Comparison of ENCODE assay signal across 8 cellular contexts in the genomic region with DNA sequence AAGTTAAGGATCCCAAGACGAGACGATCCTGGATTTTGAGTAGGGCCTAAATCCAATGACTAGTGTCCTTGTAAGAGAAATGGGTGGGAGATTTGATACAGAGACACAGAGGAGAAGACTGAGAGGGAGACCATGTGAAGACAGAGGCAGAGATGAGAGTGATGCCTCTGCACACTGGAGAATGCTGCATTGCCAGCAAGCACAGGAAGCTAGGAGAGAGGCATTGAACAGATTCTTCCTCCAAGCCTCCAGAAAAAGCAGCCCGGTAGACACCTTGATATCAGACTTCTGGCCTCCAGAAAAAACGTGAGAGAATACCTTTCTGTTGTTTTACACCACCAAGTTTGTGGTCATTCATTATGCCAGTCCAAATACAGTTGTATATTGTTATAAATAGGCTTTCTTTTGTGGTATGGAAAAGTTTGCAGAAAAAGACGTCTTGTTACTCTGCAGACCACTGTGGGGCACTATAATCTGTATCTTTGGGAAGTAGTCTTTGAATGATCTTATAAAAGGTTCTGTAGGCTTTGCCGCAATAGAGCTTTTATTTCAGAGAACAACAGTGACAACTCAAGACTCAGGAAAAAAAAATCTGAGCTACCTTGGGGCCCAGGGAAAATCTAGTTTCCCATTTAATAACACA. TPM values are rescaled to one million over a fixed set of nuclear protein-coding genes. Genes with fewer than 3 reads are reported as not detected.
DNase-seq lines count a peak whose midpoint lies in the region; ATAC-seq, FAIRE-seq and TF ChIP-seq lines count a peak whose summit lies in the region.

No MANE protein-coding gene starts in this region.

- H3K36me3 Mint-ChIP-seq in activated CD8-positive, alpha-beta memory T cell treated with anti-CD3 and anti-CD28 coated beads, Interleukin-2, amount 10 ng/mL, durations not matched to agents 7 days and 5 days, result no peaks in the 10 kb centered on the region
- H3K36me3 Mint-ChIP-seq in mesothelial cell of epicardium, result no peaks in the 10 kb centered on the region

- CTCF ChIA-PET in activated CD8-positive, alpha-beta memory T cell treated with anti-CD3 and anti-CD28 coated beads, Interleukin-2, amount 10 ng/mL, durations not matched to agents 7 days and 5 days (lab: Charles Lee), result interaction anchor here (0.8 to 2.2 kb wide), 5 partner anchors 9 to 1365 kb away, joined by 3 to 8 read pairs (median 3); no protein-coding TSS in a partner anchor

- peaks cover 41% of the 10 kb centered on the region for H3K27me3 Mint-ChIP-seq in activated CD8-positive, alpha-beta memory T cell treated with anti-CD3 and anti-CD28 coated beads, Interleukin-2, amount 10 ng/mL, durations not matched to agents 7 days and 5 days
- H3K27me3 Mint-ChIP-seq in mesothelial cell of epicardium (ENCODE audit: low read depth), result peaks cover 11% of the 10 kb centered on the region

- ATAC-seq in activated CD8-positive, alpha-beta memory T cell treated with anti-CD3 and anti-CD28 coated beads, Interleukin-2, amount 10 ng/mL, durations not matched to agents 7 days and 5 days, result peak; percentile 36

- H3K27ac Mint-ChIP-seq in activated CD8-positive, alpha-beta memory T cell treated with anti-CD3 and anti-CD28 coated beads, Interleukin-2, amount 10 ng/mL, durations not matched to agents 7 days and 5 days, result no peak overlapping the region
- H3K27ac Mint-ChIP-seq in mesothelial cell of epicardium, result no peak overlapping the region

- H3K9me3 Mint-ChIP-seq in activated CD8-positive, alpha-beta memory T cell treated with anti-CD3 and anti-CD28 coated beads, Interleukin-2, amount 10 ng/mL, durations not matched to agents 7 days and 5 days (ENCODE audit: low read depth), result no peaks in the 10 kb centered on the region
- H3K9me3 Mint-ChIP-seq in mesothelial cell of epicardium, result no peaks in the 10 kb centered on the region

- DNase-seq in activated CD8-positive, alpha-beta memory T cell treated with anti-CD3 and anti-CD28 coated beads, Interleukin-2, amount 10 ng/mL, durations not matched to agents 7 days and 5 days, result no peak
- no peak for DNase-seq in activated CD8-positive, alpha-beta memory T cell treated with anti-CD3 and anti-CD28 coated beads, Interleukin-2, amount 50 U/mL, for 4 hours
- DNase-seq in RCC 7860 (ENCODE audit: low spot score) (peak; percentile 4), foreskin melanocyte (peak; percentile 37), stromal cell of bone marrow (ENCODE audit: low read depth) (peak; percentile 20), mucosa of gallbladder (ENCODE audit: low spot score) (no peak), mesothelial cell of epicardium (ENCODE audit: low spot score in 2 of 2, unreplicated experiment in 2 of 2) (no peak)
- no peak for DNase-seq in stimulated activated CD4-positive, alpha-beta T cell treated with anti-CD3 and anti-CD28 coated beads, Interleukin-12 subunit alpha, Interleukin-12 subunit beta, amount 100 ng/mL, for 4 hours

- FAIRE-seq in RCC 7860 (lab: Jason Lieb, UNC), result no peak

- TF ChIP-seq CTCF in mesothelial cell of epicardium (IDR thresholded peaks at IDR 0.05; ENCODE audit: unreplicated experiment), result no peak

- peaks cover 12% of the 10 kb centered on the region for H3K4me1 Mint-ChIP-seq in activated CD8-positive, alpha-beta memory T cell treated with anti-CD3 and anti-CD28 coated beads, Interleukin-2, amount 10 ng/mL, durations not matched to agents 7 days and 5 days
- H3K4me1 Mint-ChIP-seq in mesothelial cell of epicardium, result peaks cover 8% of the 10 kb centered on the region

- H3K4me3 Mint-ChIP-seq in activated CD8-positive, alpha-beta memory T cell treated with anti-CD3 and anti-CD28 coated beads, Interleukin-2, amount 10 ng/mL, durations not matched to agents 7 days and 5 days, result no peak overlapping the region
- H3K4me3 Mint-ChIP-seq in mesothelial cell of epicardium, result no peak overlapping the region

RNA-seq across cellular contexts. Expression of gene RFC3, which starts 17.9 kb away (rescaled TPM):
- 10 to 100 TPM; 48.3 to 51.8 TPM for total RNA-seq in activated CD8-positive, alpha-beta memory T cell treated with anti-CD3 and anti-CD28 coated beads, Interleukin-2, amount 10 ng/mL, durations not matched to agents 7 days and 5 days
- total RNA-seq in mucosa of gallbladder (3.7 TPM), mesothelial cell of epicardium (18.5 to 20.4 TPM (median 19.7 TPM) in 3 replicates)

Comparison
In these comparisons a context has a peak if more than half of its experiments do, and no peak if none do; other contexts are left out.
1. DNase-seq: peak in RCC 7860 (single experiment), foreskin melanocyte (single experiment) and stromal cell of bone marrow (single experiment); none in activated CD8-positive, alpha-beta memory T cell treated with anti-CD3 and anti-CD28 coated beads, Interleukin-2, amount 10 ng/mL, durations not matched to agents 7 days and 5 days (single experiment), activated CD8-positive, alpha-beta memory T cell treated with anti-CD3 and anti-CD28 coated beads, Interleukin-2, amount 50 U/mL, for 4 hours (single experiment), stimulated activated CD4-positive, alpha-beta T cell treated with anti-CD3 and anti-CD28 coated beads, Interleukin-12 subunit alpha, Interleukin-12 subunit beta, amount 100 ng/mL, for 4 hours (single experiment), mucosa of gallbladder (single experiment) and mesothelial cell of epicardium (0 of 2).